ENCODE assay signal across 8 cellular contexts in the genomic region with DNA sequence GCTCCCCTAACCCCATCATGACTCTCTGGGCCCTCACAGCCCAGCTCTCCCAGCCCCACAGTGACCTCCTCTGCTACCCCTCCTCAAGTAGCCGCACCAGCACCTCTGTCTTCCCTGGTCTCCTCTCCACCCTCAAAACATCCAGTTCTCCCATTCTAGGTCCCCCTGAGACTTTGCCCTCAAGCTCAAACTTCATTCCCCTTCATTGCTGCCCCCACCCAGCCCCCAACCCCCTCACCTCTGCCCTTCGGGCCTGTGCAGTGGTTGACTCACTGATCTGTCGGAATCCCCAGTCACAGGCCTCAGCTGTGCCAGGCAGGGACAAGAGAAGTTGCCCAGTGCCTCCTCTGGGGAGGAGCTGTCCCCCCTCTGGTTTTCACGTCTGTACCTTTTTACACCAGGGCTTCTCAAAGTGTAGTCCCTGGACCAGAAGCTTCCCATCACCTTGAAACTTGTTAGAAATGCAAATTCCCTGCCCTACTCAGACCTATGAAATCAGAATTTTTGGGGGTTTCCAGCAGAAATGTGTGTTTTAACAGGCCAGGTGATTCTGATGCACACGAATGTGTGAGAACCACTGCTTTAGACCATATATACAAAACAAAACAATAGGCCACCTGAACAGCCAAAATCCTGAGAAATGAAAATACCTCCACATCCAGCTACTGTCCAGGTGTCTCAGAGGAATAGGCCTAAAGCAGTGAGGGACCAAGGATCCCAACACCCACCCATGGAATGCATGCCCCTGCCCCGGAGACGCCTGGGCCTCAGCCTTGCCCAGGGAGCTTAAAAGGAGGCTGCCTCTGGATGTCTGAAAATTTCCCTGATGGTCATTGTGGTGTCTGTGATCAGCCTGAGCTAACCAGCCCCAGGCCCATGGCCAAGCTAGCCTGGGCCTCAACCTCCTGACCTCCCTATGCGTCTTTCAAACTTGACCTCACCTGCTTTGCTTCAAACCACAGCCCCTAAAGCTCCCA. TPM values are rescaled to one million over a fixed set of nuclear protein-coding genes. Genes with fewer than 3 reads are reported as not detected.
DNase-seq lines count a peak whose midpoint lies in the region; ATAC-seq and TF ChIP-seq lines count a peak whose summit lies in the region.

No MANE protein-coding gene starts in this region.

- TF ChIP-seq CTCF in lower lobe of right lung (IDR thresholded peaks at IDR 0.05): no peak
- no peak for TF ChIP-seq CTCF in type B pancreatic cell (conservative IDR thresholded peaks at IDR 0.05)

- H3K4me1 ChIP-seq in lower lobe of right lung: peaks cover 29% of the 10 kb centered on the region

- peak overlapping the region; percentile 49 for H3K27ac Mint-ChIP-seq in activated T-cell treated with anti-CD3 and anti-CD28 coated beads, Interleukin-2, amount 50 U/mL, for 72 hours
- H3K27ac Mint-ChIP-seq in activated naive CD8-positive, alpha-beta T cell: peak overlapping the region; percentile 47
- H3K27ac Mint-ChIP-seq in type B pancreatic cell: peak overlapping the region; percentile 67

- H3K4me3 Mint-ChIP-seq in activated T-cell treated with anti-CD3 and anti-CD28 coated beads, Interleukin-2, amount 50 U/mL, for 72 hours: peak overlapping the region; percentile 89
- peak overlapping the region; percentile 81 for H3K4me3 Mint-ChIP-seq in activated naive CD8-positive, alpha-beta T cell
- peak overlapping the region; percentile 86 for H3K4me3 Mint-ChIP-seq in type B pancreatic cell

- H3K4me3 ChIP-seq in lower lobe of right lung: peak overlapping the region; percentile 86

- peaks cover 28% of the 10 kb centered on the region for H3K4me1 Mint-ChIP-seq in activated T-cell treated with anti-CD3 and anti-CD28 coated beads, Interleukin-2, amount 50 U/mL, for 72 hours (ENCODE audit: low read depth)
- H3K4me1 Mint-ChIP-seq in activated naive CD8-positive, alpha-beta T cell (ENCODE audit: low read depth): peaks cover 18% of the 10 kb centered on the region
- H3K4me1 Mint-ChIP-seq in type B pancreatic cell (ENCODE audit: unreplicated experiment): peaks cover 24% of the 10 kb centered on the region

- DNase-seq in activated T-cell treated with anti-CD3 and anti-CD28 coated beads, Interleukin-2, amount 50 U/mL, for 72 hours: peak in 1 of 2 donors; percentile 19
- no peak for DNase-seq in activated T-cell treated with anti-CD3 and anti-CD28 coated beads, Interleukin-2, amount 50 U/mL, for 48 hours
- DNase-seq in lower lobe of right lung (no peak), type B pancreatic cell (ENCODE audit: extremely low spot score, unreplicated experiment) (no peak), NCI-H226 (no peak)

- intact Hi-C loops in lower lobe of right lung (cut with DNase I): no loop called here

- no peaks in the 10 kb centered on the region for H3K9me3 Mint-ChIP-seq in activated T-cell treated with anti-CD3 and anti-CD28 coated beads, Interleukin-2, amount 50 U/mL, for 72 hours
- no peaks in the 10 kb centered on the region for H3K9me3 Mint-ChIP-seq in activated naive CD8-positive, alpha-beta T cell (ENCODE audit: low read depth)
- H3K9me3 Mint-ChIP-seq in type B pancreatic cell: no peaks in the 10 kb centered on the region

- H3K9me3 ChIP-seq in lower lobe of right lung: no peaks in the 10 kb centered on the region

- H3K36me3 Mint-ChIP-seq in activated T-cell treated with anti-CD3 and anti-CD28 coated beads, Interleukin-2, amount 50 U/mL, for 72 hours (ENCODE audit: insufficient read depth in 2 of 2): no peaks in the 10 kb centered on the region
- H3K36me3 Mint-ChIP-seq in activated naive CD8-positive, alpha-beta T cell: no peaks in the 10 kb centered on the region
- H3K36me3 Mint-ChIP-seq in type B pancreatic cell: no peaks in the 10 kb centered on the region

- no peaks in the 10 kb centered on the region for H3K27me3 Mint-ChIP-seq in activated T-cell treated with anti-CD3 and anti-CD28 coated beads, Interleukin-2, amount 50 U/mL, for 72 hours (ENCODE audit: low read depth)
- H3K27me3 Mint-ChIP-seq in activated naive CD8-positive, alpha-beta T cell: no peaks in the 10 kb centered on the region
- no peaks in the 10 kb centered on the region for H3K27me3 Mint-ChIP-seq in type B pancreatic cell

- H3K27ac ChIP-seq in lower lobe of right lung: no peak overlapping the region

- no peaks in the 10 kb centered on the region for H3K27me3 ChIP-seq in lower lobe of right lung (ENCODE audit: low read depth)

- ATAC-seq in activated T-cell treated with anti-CD3 and anti-CD28 coated beads, Interleukin-2, amount 50 U/mL, for 72 hours (replicated peaks in 1 of 2): peak; percentile 5 to 19
- ATAC-seq in lower lobe of right lung: no peak
- no peak for ATAC-seq in GM18858 (IDR thresholded peaks at IDR 0.05; ENCODE audit: unreplicated experiment)
- no peak for ATAC-seq in GM18870 (IDR thresholded peaks at IDR 0.05; ENCODE audit: unreplicated experiment)

- no peaks in the 10 kb centered on the region for H3K36me3 ChIP-seq in lower lobe of right lung

RNA-seq across cellular contexts. Expression of a gene that starts 0.9 kb away (rescaled TPM):
- 10 to 100 TPM; 12.0 to 19.6 TPM for total RNA-seq in activated T-cell treated with anti-CD3 and anti-CD28 coated beads, Interleukin-2, amount 50 U/mL, for 72 hours
- 57.3 TPM for total RNA-seq in lower lobe of right lung
- 33.3 and 72.0 TPM in 2 replicates for total RNA-seq in type B pancreatic cell (ENCODE audit: low replicate concordance)

RNA-seq across cellular contexts. Expression of a gene that starts 24.7 kb away (rescaled TPM):
- total RNA-seq in activated T-cell treated with anti-CD3 and anti-CD28 coated beads, Interleukin-2, amount 50 U/mL, for 72 hours: 10 to 100 TPM; 65.7 to 67.5 TPM
- total RNA-seq in lower lobe of right lung (76.0 TPM), type B pancreatic cell (ENCODE audit: low replicate concordance) (63.0 and 70.5 TPM in 2 replicates)

RNA-seq across cellular contexts. Expression of a gene that starts 39.9 kb away (rescaled TPM):
- total RNA-seq in activated T-cell treated with anti-CD3 and anti-CD28 coated beads, Interleukin-2, amount 50 U/mL, for 72 hours: 10 to 100 TPM; 31.4 to 35.2 TPM
- total RNA-seq in lower lobe of right lung (37.2 TPM), type B pancreatic cell (ENCODE audit: low replicate concordance) (73.1 and 96.0 TPM in 2 replicates)

RNA-seq across cellular contexts. Expression of a gene that starts 40.0 kb away (rescaled TPM):
- 10 to 100 TPM; 39.6 to 49.7 TPM for total RNA-seq in activated T-cell treated with anti-CD3 and anti-CD28 coated beads, Interleukin-2, amount 50 U/mL, for 72 hours
- 37.0 TPM for total RNA-seq in lower lobe of right lung
- total RNA-seq in type B pancreatic cell (ENCODE audit: low replicate concordance): 68.2 and 73.7 TPM in 2 replicates

RNA-seq across cellular contexts. Expression of a gene that starts 49.2 kb away (rescaled TPM):
- total RNA-seq in activated T-cell treated with anti-CD3 and anti-CD28 coated beads, Interleukin-2, amount 50 U/mL, for 72 hours: 10 to 100 TPM in 1 of 2 donors, 1 to 10 TPM in 1; 8.1 to 14.6 TPM
- total RNA-seq in lower lobe of right lung (12.8 TPM), type B pancreatic cell (ENCODE audit: low replicate concordance) (6.9 and 14.4 TPM in 2 replicates)

Comparison
In these comparisons a context has a peak if more than half of its experiments do, and no peak if none do; other contexts are left out.
1. ATAC-seq: peak in activated T-cell treated with anti-CD3 and anti-CD28 coated beads, Interleukin-2, amount 50 U/mL, for 72 hours (2 of 2); none in lower lobe of right lung (0 of 2), GM18858 (single experiment) and GM18870 (single experiment).
2. Peak in every context shown above with its lines, with median percentiles within 50 percentile points of each other: H3K27ac Mint-ChIP-seq and H3K4me3 Mint-ChIP-seq.